In the genomic region with DNA sequence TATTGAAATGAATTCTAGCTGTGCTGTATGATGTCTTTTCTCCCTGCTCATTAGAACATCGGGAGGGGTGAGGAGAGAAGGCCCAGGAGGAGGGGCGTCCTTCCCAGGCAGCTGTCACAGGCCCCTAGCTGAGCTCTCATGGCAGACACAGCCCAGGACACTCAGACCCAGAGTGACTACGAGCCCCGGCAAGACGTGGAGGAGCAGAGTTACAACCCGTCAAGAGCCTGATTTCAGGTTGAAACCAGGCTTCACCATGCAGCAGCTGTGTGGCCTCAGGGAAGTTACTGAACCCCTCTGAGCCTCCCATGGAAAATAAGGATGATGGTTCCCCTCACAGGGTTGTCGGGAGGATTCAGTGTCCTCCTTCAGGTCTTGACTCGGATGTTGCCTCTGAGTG, we compare ENCODE assay signal across 22 cellular contexts.
DNase-seq lines count a peak whose midpoint lies in the region; ATAC-seq, FAIRE-seq and TF ChIP-seq lines count a peak whose summit lies in the region.
"Had no signal": no experiment of that assay in that cellular context is flagged by ENCODE, and none has a peak within 500 bp of the region (broad histone marks: within the 10 kb centered on the region; RNA-seq: fewer than 3 reads in every experiment).

No MANE protein-coding gene starts in this region.

- DNase-seq in NCI-H82 (lab: John Stamatoyannopoulos, UW) (peak; percentile 36), NCI-H82 treated with DMSO at 0.1 percent for 48 hours (lab: John Stamatoyannopoulos, UW; ENCODE audit: unreplicated experiment) (no peak), HTR-8/SVneo (ENCODE audit: insufficient read length, low spot score) (no peak), glutamatergic neuron (no peak), uterus (no peak)
- no peak for DNase-seq in effector CD8-positive, alpha-beta T cell (lab: John Stamatoyannopoulos, UW)
- DNase-seq: CD4-positive, alpha-beta T cell; DMS53; GOT3; HFFc6; KG1; MM.1S; NCI-H2029; NCI-H748 treated with DMSO at 0.1 percent for 48 hours; NK-92 treated with Interleukin-12 subunit alpha and Interleukin-12 subunit beta, amount 100 ng/mL, for 24 hours; PC-9; Right ventricle myocardium superior; SW 1271 had no signal

- H3K9me3 Mint-ChIP-seq in glutamatergic neuron (ENCODE audit: unreplicated experiment), result peaks cover 22% of the 10 kb centered on the region
- H3K9me3 Mint-ChIP-seq: CD4-positive, alpha-beta T cell had no signal

- H3K9me3 ChIP-seq in uterus, result no peaks in the 10 kb centered on the region
- H3K9me3 ChIP-seq: HAP-1 had no signal

- no peak for ATAC-seq in GM21576 (IDR thresholded peaks at IDR 0.05; ENCODE audit: unreplicated experiment)

- TF ChIP-seq POLR2A in uterus (IDR thresholded peaks at IDR 0.05), result no peak

- no peak overlapping the region for H3K4me3 ChIP-seq in uterus
- H3K4me3 ChIP-seq: HAP-1, PC-9 had no signal

- intact Hi-C loops in uterus (cut with DNase I; ENCODE audit: low total_unique reads), result no loop called here

- H3K27ac Mint-ChIP-seq in glutamatergic neuron (ENCODE audit: unreplicated experiment), result peak overlapping the region; percentile 16
- H3K27ac Mint-ChIP-seq: CD4-positive, alpha-beta T cell; HFFc6 had no signal

- peak; percentile 51 for FAIRE-seq in HTR-8/SVneo (lab: Jason Lieb, UNC)
- FAIRE-seq: D721Med, GM18507 had no signal

- TF ChIP-seq CTCF in glutamatergic neuron (IDR thresholded peaks at IDR 0.05; ENCODE audit: partially characterized antibody, unreplicated experiment) (no peak), uterus (IDR thresholded peaks at IDR 0.05) (no peak)

- no peaks in the 10 kb centered on the region for H3K27me3 ChIP-seq in uterus

- peak overlapping the region; percentile 9 to 71 for H3K27ac ChIP-seq in uterus
- H3K27ac ChIP-seq: PC-9 had no signal

- H3K4me1 ChIP-seq in uterus, result peaks cover 0 to 4% of the 10 kb centered on the region in 2 donors

- H3K27me3 Mint-ChIP-seq in glutamatergic neuron (ENCODE audit: unreplicated experiment), result peaks cover 19% of the 10 kb centered on the region
- H3K27me3 Mint-ChIP-seq: CD4-positive, alpha-beta T cell had no signal

- peaks cover 46% of the 10 kb centered on the region for H3K4me1 Mint-ChIP-seq in glutamatergic neuron (ENCODE audit: low read depth, unreplicated experiment)

- H3K4me3 Mint-ChIP-seq in glutamatergic neuron (ENCODE audit: unreplicated experiment), result no peak overlapping the region
- H3K4me3 Mint-ChIP-seq: CD4-positive, alpha-beta T cell; HFFc6 had no signal

- H3K36me3 ChIP-seq in uterus, result no peaks in the 10 kb centered on the region
- H3K36me3 ChIP-seq: HAP-1 had no signal

- H3K36me3 Mint-ChIP-seq in glutamatergic neuron (ENCODE audit: unreplicated experiment), result peaks cover 6% of the 10 kb centered on the region
